1 cellular context compared by ENCODE assay signal in genomic region chr12:123232807-123233504, GRCh38.
TF ChIP-seq lines count a peak whose summit lies in the region.

TSS of gene MPHOSPH9 (minus strand) at chr12:123233141. CDS start at chr12:123230364, 2,777 bp downstream.
TSS of gene MTRFR (plus strand) at chr12:123233436. CDS start at chr12:123253675, 20,239 bp downstream.

TF ChIP-seq in GM12878, 131 proteins besides CTCF, POLR2A, EP300 and RAD21 (continued from another document):
- TF ChIP-seq E2F8 (IDR thresholded peaks at IDR 0.05; ENCODE audit: low read depth, partially characterized antibody) (no peak), PBX3 (IDR thresholded peaks at IDR 0.05; ENCODE audit: insufficient replicate concordance, low read depth, low read length) (peak; percentile 98), NR2C2 (IDR thresholded peaks at IDR 0.05; ENCODE audit: borderline replicate concordance, control insufficient read depth, insufficient read length, low read depth) (no peak), ESRRA (IDR thresholded peaks at IDR 0.05; ENCODE audit: low read length) (0 out of 2 replicates have a peak, but pooled peaks have one; percentile 55), PAX5 (IDR thresholded peaks at IDR 0.05; ENCODE audit: borderline replicate concordance, low read depth, low read length) (no peak), CHD1 (IDR thresholded peaks at IDR 0.05; ENCODE audit: low read depth, low read length) (no peak)
TF ChIP-seq in GM12878: peak in this region for 69.
